In the genomic region with DNA sequence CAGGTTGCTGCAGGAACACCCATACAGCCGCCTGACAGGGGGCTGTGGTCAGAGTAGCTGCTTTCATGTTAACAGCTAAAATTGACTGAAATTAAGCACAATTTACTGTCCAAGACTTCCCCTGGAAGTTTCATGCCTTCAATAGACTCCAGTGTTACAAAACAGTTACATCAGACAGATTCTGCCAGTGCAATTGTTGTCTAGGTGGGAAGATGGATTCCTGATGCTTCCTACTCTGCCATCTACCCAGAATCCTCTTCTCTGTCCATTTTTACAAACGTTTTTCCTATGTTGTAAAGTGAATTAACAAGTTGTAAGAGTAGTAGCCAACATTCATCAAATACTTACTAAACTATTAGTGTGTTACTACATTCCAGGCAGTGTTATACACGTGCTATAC, we compare ENCODE assay signal across 1 cellular context.
TF ChIP-seq lines count a peak whose summit lies in the region.

No MANE protein-coding gene starts in this region.

TF ChIP-seq in IMR-90, 13 proteins besides CTCF, POLR2A, EP300 and RAD21 (continued from another document):
- no peak for TF ChIP-seq BHLHE40 (IDR thresholded peaks at IDR 0.05; ENCODE audit: low read depth, low read length)
- TF ChIP-seq, protein P1, sequence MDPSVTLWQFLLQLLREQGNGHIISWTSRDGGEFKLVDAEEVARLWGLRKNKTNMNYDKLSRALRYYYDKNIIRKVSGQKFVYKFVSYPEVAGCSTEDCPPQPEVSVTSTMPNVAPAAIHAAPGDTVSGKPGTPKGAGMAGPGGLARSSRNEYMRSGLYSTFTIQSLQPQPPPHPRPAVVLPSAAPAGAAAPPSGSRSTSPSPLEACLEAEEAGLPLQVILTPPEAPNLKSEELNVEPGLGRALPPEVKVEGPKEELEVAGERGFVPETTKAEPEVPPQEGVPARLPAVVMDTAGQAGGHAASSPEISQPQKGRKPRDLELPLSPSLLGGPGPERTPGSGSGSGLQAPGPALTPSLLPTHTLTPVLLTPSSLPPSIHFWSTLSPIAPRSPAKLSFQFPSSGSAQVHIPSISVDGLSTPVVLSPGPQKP (IDR thresholded peaks at IDR 0.05; ENCODE audit: borderline replicate concordance, low read depth, low read length): no peak
- TF ChIP-seq, protein P2, sequence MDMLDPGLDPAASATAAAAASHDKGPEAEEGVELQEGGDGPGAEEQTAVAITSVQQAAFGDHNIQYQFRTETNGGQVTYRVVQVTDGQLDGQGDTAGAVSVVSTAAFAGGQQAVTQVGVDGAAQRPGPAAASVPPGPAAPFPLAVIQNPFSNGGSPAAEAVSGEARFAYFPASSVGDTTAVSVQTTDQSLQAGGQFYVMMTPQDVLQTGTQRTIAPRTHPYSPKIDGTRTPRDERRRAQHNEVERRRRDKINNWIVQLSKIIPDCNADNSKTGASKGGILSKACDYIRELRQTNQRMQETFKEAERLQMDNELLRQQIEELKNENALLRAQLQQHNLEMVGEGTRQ (IDR thresholded peaks at IDR 0.05; ENCODE audit: low read depth, low read length): no peak
- TF ChIP-seq RFX5 (IDR thresholded peaks at IDR 0.05; ENCODE audit: low read depth, low read length): no peak
- TF ChIP-seq MXI1 (IDR thresholded peaks at IDR 0.05; ENCODE audit: borderline replicate concordance, low read depth, low read length): no peak
- no peak for TF ChIP-seq NFE2L2 (IDR thresholded peaks at IDR 0.05; ENCODE audit: low read depth, low read length)
- no peak for TF ChIP-seq MAZ (IDR thresholded peaks at IDR 0.05; ENCODE audit: borderline replicate concordance, low read depth, low read length)
- no peak for TF ChIP-seq CHD1 (IDR thresholded peaks at IDR 0.05; ENCODE audit: low read depth, low read length)
- TF ChIP-seq FOS (IDR thresholded peaks at IDR 0.05; ENCODE audit: low read depth, low read length): no peak
